ENCODE assay signal across 8 cellular contexts in genomic region chrX:48919360-48919821, GRCh38. TPM values are rescaled to one million over a fixed set of nuclear protein-coding genes. Genes with fewer than 3 reads are reported as not detected.
DNase-seq lines count a peak whose midpoint lies in the region; ATAC-seq and TF ChIP-seq lines count a peak whose summit lies in the region.

No MANE protein-coding gene starts in this region.

- H3K4me1 ChIP-seq in GM23338 (ENCODE audit: insufficient read depth) (peaks cover 33% of the 10 kb centered on the region; the same call in 1 of the 2 replicates), OCI-LY7 (ENCODE audit: insufficient read depth, low read length, poor library complexity, severe bottlenecking) (peaks cover 51% of the 10 kb centered on the region), mesodermal cell (ENCODE audit: control insufficient read depth, insufficient read depth, low read length, poor library complexity, severe bottlenecking) (peaks cover 16% of the 10 kb centered on the region), urinary bladder (ENCODE audit: insufficient read depth) (no peaks in the 10 kb centered on the region)

- H2AFZ ChIP-seq in GM23338 (no peak overlapping the region), OCI-LY7 (ENCODE audit: low read length) (no peak overlapping the region)

- no peak for TF ChIP-seq CTCF in GM23338 (conservative IDR thresholded peaks at IDR 0.05; ENCODE audit: low read depth in 2 of 2)
- TF ChIP-seq CTCF in OCI-LY7 (conservative IDR thresholded peaks at IDR 0.05; ENCODE audit: low read length): no peak
- no peak for TF ChIP-seq CTCF in GM20000 (IDR thresholded peaks at IDR 0.05; ENCODE audit: extremely low read depth, missing control alignments)

- no peaks in the 10 kb centered on the region for H3K27me3 ChIP-seq in GM23338 (ENCODE audit: insufficient read depth)

- intact Hi-C loops in OCI-LY7 (cut with micrococcal nuclease; ENCODE audit: unreplicated experiment): loop anchor here (2.0 to 5.0 kb wide), 2 partner anchors 38 to 123 kb away; partner anchors contain the start of genes OTUD5 and TFE3

- ATAC-seq in GM23338: peak; percentile 50
- ATAC-seq in GM21786 (IDR thresholded peaks at IDR 0.05; ENCODE audit: unreplicated experiment): no peak
- ATAC-seq in GM19395 (IDR thresholded peaks at IDR 0.05; ENCODE audit: unreplicated experiment): no peak

- DNase-seq in GM23338 (ENCODE audit: low spot score): peak; percentile 63
- no peak for DNase-seq in OCI-LY7 (ENCODE audit: low spot score)
- DNase-seq in GM20000 (ENCODE audit: low spot score): no peak

- H3K27me3 Mint-ChIP-seq in GM23338 (ENCODE audit: insufficient read depth, low read depth, poor library complexity): peaks cover 23% of the 10 kb centered on the region

- H3K4me2 ChIP-seq in GM23338 (peak overlapping the region; percentile 72), OCI-LY7 (ENCODE audit: low read length) (peak overlapping the region; percentile 75)

- H3K9me3 ChIP-seq in OCI-LY7 (ENCODE audit: low read length) (no peaks in the 10 kb centered on the region), mesodermal cell (ENCODE audit: control insufficient read depth, low read length) (no peaks in the 10 kb centered on the region)

- peak overlapping the region; percentile 99 for H3K27ac ChIP-seq in GM23338 (ENCODE audit: low read depth)
- peak overlapping the region; percentile 68 for H3K27ac ChIP-seq in OCI-LY7 (ENCODE audit: low read depth, low read length, poor library complexity, severe bottlenecking)
- peak overlapping the region; percentile 69 for H3K27ac ChIP-seq in cingulate gyrus (ENCODE audit: low read depth, low read length)
- peak overlapping the region; percentile 80 for H3K27ac ChIP-seq in mesodermal cell (ENCODE audit: low read depth, low read length, severe bottlenecking)
- H3K27ac ChIP-seq in urinary bladder (ENCODE audit: low read depth): peak overlapping the region; percentile 42

- H3K9me3 Mint-ChIP-seq in GM23338: peaks cover 7% of the 10 kb centered on the region

- H3K36me3 ChIP-seq in GM23338 (ENCODE audit: insufficient read depth) (peaks cover 22% of the 10 kb centered on the region; the same call in 1 of the 2 replicates), OCI-LY7 (ENCODE audit: insufficient read depth, low read length) (peaks cover 64% of the 10 kb centered on the region), mesodermal cell (ENCODE audit: control insufficient read depth, insufficient read depth, low read length) (peaks cover 20% of the 10 kb centered on the region), urinary bladder (ENCODE audit: insufficient read depth) (no peaks in the 10 kb centered on the region)

- CTCF ChIA-PET in OCI-LY7 (lab: Charles Lee; ENCODE audit: unreplicated experiment): no interaction called here

- 0 to 2% methylated on average over 1 to 7 of the region's 15 CpGs for WGBS in mesodermal cell (ENCODE audit: insufficient coverage in 2 of 2), 2 experiments
- under 1% methylated on average over 15 of the region's 15 CpGs for WGBS in urinary bladder

- H3K27ac Mint-ChIP-seq in GM23338: peak overlapping the region; percentile 99

- peaks cover 25% of the 10 kb centered on the region for H3F3A ChIP-seq in GM23338 (replicated peaks; ENCODE audit: low read depth)

- no TSS peak for BruUV-seq in OCI-LY7 (replicated peaks; lab: Mats Ljungman, UMichigan)

- peak overlapping the region; percentile 98 for H3K4me3 Mint-ChIP-seq in GM23338

- H3K9me2 ChIP-seq in GM23338 (ENCODE audit: insufficient read depth): no peaks in the 10 kb centered on the region
- no peaks in the 10 kb centered on the region for H3K9me2 ChIP-seq in OCI-LY7 (ENCODE audit: insufficient read depth, low read length)

- peaks cover 13% of the 10 kb centered on the region for H4K20me1 ChIP-seq in GM23338 (replicated peaks; ENCODE audit: insufficient read depth)
- peaks cover 19% of the 10 kb centered on the region for H4K20me1 ChIP-seq in OCI-LY7 (ENCODE audit: insufficient read depth, low read length)

- peaks cover 41% of the 10 kb centered on the region for H3K4me1 Mint-ChIP-seq in GM23338

- peaks cover 66% of the 10 kb centered on the region for H3K36me3 Mint-ChIP-seq in GM23338 (ENCODE audit: low read depth)

- peak overlapping the region; percentile 63 for H3K4me3 ChIP-seq in GM23338
- H3K4me3 ChIP-seq in OCI-LY7 (ENCODE audit: low read depth, low read length, poor library complexity, severe bottlenecking): peak overlapping the region; percentile 99
- H3K4me3 ChIP-seq in mesodermal cell (ENCODE audit: extremely low read depth, insufficient read depth, low read length, poor library complexity, severe bottlenecking): peak overlapping the region; percentile 52
- H3K4me3 ChIP-seq in urinary bladder (ENCODE audit: low read depth, low read length): peak overlapping the region; percentile 60

- H3K79me2 ChIP-seq in GM23338 (replicated peaks; ENCODE audit: insufficient read depth): peaks cover 55% of the 10 kb centered on the region
- H3K79me2 ChIP-seq in OCI-LY7 (ENCODE audit: insufficient read depth, low read depth, low read length): peaks cover 42% of the 10 kb centered on the region

- POLR2A ChIA-PET in OCI-LY7 (lab: Charles Lee): no interaction called here

TF ChIP-seq in GM23338, 12 proteins besides CTCF, POLR2A, EP300 and RAD21 (continues in another document):
- peak; percentile 11; the same call in 1 of the 2 replicates for TF ChIP-seq POLR2AphosphoS5 (IDR thresholded peaks at IDR 0.05; ENCODE audit: low read depth)

RNA-seq across cellular contexts. Expression of gene PIM2, which starts 0.6 kb away (rescaled TPM):
- 336 and 359 TPM in 2 replicates for total RNA-seq in GM23338 (2014; rRNA removed; shearing (Covaris generic))
- 232 and 237 TPM in 2 replicates for polyA plus RNA-seq in GM23338 (2016; fragmentation: Nextera tagmentation; extraction: Ambion mirVana)
- 41.7 and 60.3 TPM in 2 replicates for total RNA-seq in OCI-LY7 (2014; rRNA removed; shearing (Covaris generic))
- total RNA-seq in OCI-LY7 (2022): 146 and 148 TPM in 2 replicates
- 6.9 TPM for polyA plus RNA-seq in mesodermal cell (2013, experiment 1 of 2)
- polyA plus RNA-seq in mesodermal cell (2013, experiment 2 of 2): 7.1 TPM
- 4.0 TPM for total RNA-seq in urinary bladder
- 8.4 TPM for polyA plus RNA-seq in urinary bladder

RNA-seq across cellular contexts. Expression of gene SLC35A2, which starts 7.9 kb away (rescaled TPM):
- total RNA-seq in GM23338 (2014; rRNA removed; shearing (Covaris generic)): 16.4 and 17.7 TPM in 2 replicates
- polyA plus RNA-seq in GM23338 (2016; fragmentation: Nextera tagmentation; extraction: Ambion mirVana): 13.0 and 20.6 TPM in 2 replicates
- total RNA-seq in OCI-LY7 (2014; rRNA removed; shearing (Covaris generic)): 7.1 and 9.9 TPM in 2 replicates
- 18.4 and 22.2 TPM in 2 replicates for total RNA-seq in OCI-LY7 (2022)
- 22.6 TPM for polyA plus RNA-seq in mesodermal cell (2013, experiment 1 of 2)
- 18.7 TPM for polyA plus RNA-seq in mesodermal cell (2013, experiment 2 of 2)
- 10.5 TPM for total RNA-seq in urinary bladder
- polyA plus RNA-seq in urinary bladder: 18.9 TPM

RNA-seq across cellular contexts. Expression of gene PQBP1, which starts 21.7 kb away (rescaled TPM):
- 53.2 and 63.4 TPM in 2 replicates for total RNA-seq in GM23338 (2014; rRNA removed; shearing (Covaris generic))
- polyA plus RNA-seq in GM23338 (2016; fragmentation: Nextera tagmentation; extraction: Ambion mirVana) (121 and 130 TPM in 2 replicates), urinary bladder (102 TPM)
- 72.7 and 90.5 TPM in 2 replicates for total RNA-seq in OCI-LY7 (2014; rRNA removed; shearing (Covaris generic))
- total RNA-seq in OCI-LY7 (2022) (79.6 and 93.0 TPM in 2 replicates), urinary bladder (13.9 TPM)
- polyA plus RNA-seq in mesodermal cell (2013, experiment 1 of 2): 55.0 TPM
- polyA plus RNA-seq in mesodermal cell (2013, experiment 2 of 2): 55.0 TPM

RNA-seq across cellular contexts. Expression of gene TIMM17B, which starts 21.8 kb away (rescaled TPM):
- total RNA-seq in GM23338 (2014; rRNA removed; shearing (Covaris generic)): 61.3 and 67.1 TPM in 2 replicates
- polyA plus RNA-seq in GM23338 (2016; fragmentation: Nextera tagmentation; extraction: Ambion mirVana): 147 and 158 TPM in 2 replicates
- 54.3 and 83.3 TPM in 2 replicates for total RNA-seq in OCI-LY7 (2014; rRNA removed; shearing (Covaris generic))
- total RNA-seq in OCI-LY7 (2022): 79.3 and 90.0 TPM in 2 replicates
- polyA plus RNA-seq in mesodermal cell (2013, experiment 1 of 2): 69.0 TPM
- polyA plus RNA-seq in mesodermal cell (2013, experiment 2 of 2): 64.0 TPM
- total RNA-seq in urinary bladder: 15.0 TPM
- polyA plus RNA-seq in urinary bladder: 54.4 TPM

RNA-seq across cellular contexts. Expression of gene OTUD5, which starts 38.0 kb away (rescaled TPM):
- 45.4 and 56.5 TPM in 2 replicates for total RNA-seq in GM23338 (2014; rRNA removed; shearing (Covaris generic))
- polyA plus RNA-seq in GM23338 (2016; fragmentation: Nextera tagmentation; extraction: Ambion mirVana) (23.5 and 28.7 TPM in 2 replicates), urinary bladder (48.9 TPM)
- total RNA-seq in OCI-LY7 (2014; rRNA removed; shearing (Covaris generic)): 33.3 and 38.5 TPM in 2 replicates
- total RNA-seq in OCI-LY7 (2022) (51.7 and 55.7 TPM in 2 replicates), urinary bladder (21.3 TPM)
- 52.1 TPM for polyA plus RNA-seq in mesodermal cell (2013, experiment 1 of 2)
- 48.0 TPM for polyA plus RNA-seq in mesodermal cell (2013, experiment 2 of 2)

Comparison
In these comparisons a context has a peak if more than half of its experiments do, and no peak if none do; other contexts are left out.
1. H3K27ac ChIP-seq: peak in every context shown above with its lines; median percentile 99 in GM23338; 80 in mesodermal cell; 69 in cingulate gyrus; 68 in OCI-LY7; 42 in urinary bladder.